In genomic region chr4:185534534-185534849, GRCh38 we compare ENCODE assay signal across 10 cellular contexts. TPM values are rescaled to one million over a fixed set of nuclear protein-coding genes. Genes with fewer than 3 reads are reported as not detected.
DNase-seq lines count a peak whose midpoint lies in the region; ATAC-seq and TF ChIP-seq lines count a peak whose summit lies in the region.
"Had no signal": no experiment of that assay in that cellular context is flagged by ENCODE, and none has a peak within 500 bp of the region (broad histone marks: within the 10 kb centered on the region; RNA-seq: fewer than 3 reads in every experiment).

No MANE protein-coding gene starts in this region.

- H3K4me3 Mint-ChIP-seq in Caco-2 (ENCODE audit: unreplicated experiment): peak overlapping the region; percentile 72

- no peaks in the 10 kb centered on the region for H3K9me3 Mint-ChIP-seq in Caco-2 (ENCODE audit: unreplicated experiment)

- POLR2A ChIA-PET in Caco-2 (lab: Charles Lee): interaction anchor here (1.4 kb wide), 1 partner anchor 21 kb away, joined by 10 read pairs; no protein-coding TSS in a partner anchor

- H3K27ac ChIP-seq in VCaP (peak overlapping the region; percentile 75), osteoblast (ENCODE audit: low read depth, low read length) (peak overlapping the region; percentile 30)

- H3K4me3 ChIP-seq in Caco-2 (ENCODE audit: low read depth, low read length) (peak overlapping the region; percentile 55), osteoblast (ENCODE audit: insufficient read depth, low read length) (peak overlapping the region; percentile 78)

- H3K27me3 ChIP-seq in Caco-2 (replicated peaks; ENCODE audit: control insufficient read depth, insufficient read depth, low read length): peaks cover 2% of the 10 kb centered on the region
- peaks cover 29% of the 10 kb centered on the region for H3K27me3 ChIP-seq in osteoblast (ENCODE audit: insufficient read depth, low read length)

- peaks cover 8% of the 10 kb centered on the region for H3K27me3 Mint-ChIP-seq in Caco-2 (ENCODE audit: insufficient read depth, unreplicated experiment)

- no peaks in the 10 kb centered on the region for H4K20me1 ChIP-seq in osteoblast (ENCODE audit: insufficient read depth, low read length)

- H3K4me1 Mint-ChIP-seq in Caco-2 (ENCODE audit: low read depth, unreplicated experiment): no peaks in the 10 kb centered on the region

- ATAC-seq in Right ventricle myocardium superior (ENCODE audit: poor library complexity): peak; percentile 53
- ATAC-seq in GM19395 (IDR thresholded peaks at IDR 0.05; ENCODE audit: unreplicated experiment): no peak
- ATAC-seq in GM18858 (IDR thresholded peaks at IDR 0.05; ENCODE audit: unreplicated experiment): no peak

- TF ChIP-seq CTCF in Caco-2 (IDR thresholded peaks at IDR 0.05; ENCODE audit: insufficient read depth in 1 of 2, low read depth in 1 of 2, low read length in 1 of 2, severe bottlenecking in 1 of 2, unreplicated experiment in 1 of 2): no peak
- no peak for TF ChIP-seq CTCF in VCaP (conservative IDR thresholded peaks at IDR 0.05)
- TF ChIP-seq CTCF in osteoblast (IDR thresholded peaks at IDR 0.05; ENCODE audit: extremely low read depth, low read depth, low read length): no peak

- DNase-seq in Caco-2: no peak
- DNase-seq in Right ventricle myocardium superior: no peak
- DNase-seq in osteoblast (ENCODE audit: insufficient read length, low spot score, missing footprints): no peak
- DNase-seq in LoVo (ENCODE audit: low spot score): no peak
- no peak for DNase-seq in SHP77 treated with DMSO at 0.1 percent for 48 hours (lab: John Stamatoyannopoulos, UW)
- DNase-seq: NCI-H2171, small intestine had no signal

- H3K4me1 ChIP-seq in Caco-2: peaks cover 4% of the 10 kb centered on the region; the same call in 1 of the 2 replicates
- H3K4me1 ChIP-seq in osteoblast (ENCODE audit: insufficient read depth, low read length): peaks cover 5% of the 10 kb centered on the region

- H3K36me3 Mint-ChIP-seq in Caco-2 (ENCODE audit: insufficient read depth, unreplicated experiment): no peaks in the 10 kb centered on the region

- H3K9me3 ChIP-seq in Caco-2 (no peaks in the 10 kb centered on the region), osteoblast (ENCODE audit: low read depth, low read length) (no peaks in the 10 kb centered on the region)

- CTCF ChIA-PET in Caco-2 (lab: Charles Lee): no interaction called here

- H2AFZ ChIP-seq in osteoblast (ENCODE audit: low read length): peak overlapping the region; percentile 80

- no TSS peak for BruUV-seq in Caco-2 (replicated peaks; lab: Mats Ljungman, UMichigan)

- peak overlapping the region; percentile 88 for H3K4me2 ChIP-seq in osteoblast (ENCODE audit: insufficient read depth, low read length)

- H3K36me3 ChIP-seq in Caco-2 (ENCODE audit: control insufficient read depth, insufficient read depth, low read length) (no peaks in the 10 kb centered on the region), osteoblast (ENCODE audit: insufficient read depth, low read length) (no peaks in the 10 kb centered on the region)

- H3K79me2 ChIP-seq in osteoblast (ENCODE audit: insufficient read depth, low read length): no peaks in the 10 kb centered on the region

- H3K27ac Mint-ChIP-seq in Caco-2 (ENCODE audit: unreplicated experiment): no peak overlapping the region

- intact Hi-C loops in Caco-2 (cut with micrococcal nuclease; ENCODE audit: unreplicated experiment): no loop called here
- intact Hi-C loops in Right ventricle myocardium superior (cut with DNase I): loop anchor here (10.0 kb wide), 1 partner anchor 60 kb away; no protein-coding TSS in a partner anchor

RNA-seq across cellular contexts. Expression of gene PDLIM3, which starts 0.8 kb away (rescaled TPM):
- total RNA-seq in Caco-2 (2022) (3.6 and 4.8 TPM in 2 replicates), Right ventricle myocardium superior (208 TPM), osteoblast (1.8 and 2.2 TPM in 2 replicates)

Comparison
In these comparisons a context has a peak if more than half of its experiments do, and no peak if none do; other contexts are left out.
1. RNA of gene PDLIM3, which starts 0.8 kb away (total RNA-seq): 208 TPM in Right ventricle myocardium superior (single experiment); 3.6 to 4.8 TPM in Caco-2 and 1.8 to 2.2 TPM in osteoblast; every median in the first group is over 10 times any median in the second.